ENCODE assay signal across 10 cellular contexts in the genomic region with DNA sequence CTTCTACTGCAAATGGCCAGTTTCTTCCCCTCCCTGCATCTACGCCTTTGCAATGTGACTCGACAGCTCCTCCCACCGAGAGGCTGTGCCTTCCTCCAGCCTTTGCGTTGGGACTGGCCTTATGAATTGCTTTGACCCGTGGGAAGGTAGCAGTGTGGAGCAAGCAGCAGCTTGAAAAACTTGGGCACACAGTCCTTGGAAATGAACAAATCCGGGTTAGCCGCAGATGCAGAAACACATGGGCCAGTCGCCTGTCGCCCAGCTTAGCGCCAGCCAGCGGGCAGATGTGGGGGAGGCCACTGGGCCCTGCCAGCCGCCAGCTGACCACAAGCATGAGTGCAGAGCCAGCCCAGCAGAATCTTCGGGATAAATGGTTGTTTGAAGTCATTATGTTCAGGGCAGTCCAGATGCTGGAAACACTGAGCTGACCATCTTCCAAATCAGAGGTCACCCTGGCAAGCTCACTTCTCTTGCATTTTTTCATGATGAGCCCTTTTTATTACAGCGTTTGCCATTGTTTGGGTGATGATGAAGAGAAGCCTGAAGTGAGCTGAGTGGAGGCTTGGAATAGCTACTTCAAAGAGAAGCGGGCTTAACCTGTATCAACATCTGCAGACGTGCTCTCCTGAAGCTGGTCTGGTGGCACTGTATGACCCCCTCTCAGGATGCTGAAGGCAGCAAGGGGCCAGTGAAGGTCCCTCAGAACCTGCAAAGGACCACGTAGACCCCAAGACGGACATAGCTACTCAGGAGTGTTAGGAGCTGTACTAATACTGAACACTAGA. TPM values are rescaled to one million over a fixed set of nuclear protein-coding genes. Genes with fewer than 3 reads are reported as not detected.
A peak's percentile ranks its signal among the peaks of the same experiment; 100 is the strongest.
DNase-seq lines count a peak whose midpoint lies in the region; ATAC-seq, FAIRE-seq and TF ChIP-seq lines count a peak whose summit lies in the region.
"Had no signal": no experiment of that assay in that cellular context is flagged by ENCODE, and none has a peak within 500 bp of the region (broad histone marks: within the 10 kb centered on the region; RNA-seq: fewer than 3 reads in every experiment).

No MANE protein-coding gene starts in this region.

- no peak for ATAC-seq in GM12878
- no peak for ATAC-seq in HG02870 (IDR thresholded peaks at IDR 0.05; ENCODE audit: unreplicated experiment)

- BruUV-seq in GM12878 (replicated peaks; lab: Mats Ljungman, UMichigan), result no TSS peak

- H3K4me1 Mint-ChIP-seq in T-helper 2 cell treated with Interferon-gamma antibody and Interleukin-4, amounts not matched to agents 5 μg/mL and 100 μg/mL, for 36 hours (ENCODE audit: low read depth), result no peaks in the 10 kb centered on the region

- H3K9ac ChIP-seq in GM12878 (ENCODE audit: control insufficient read depth, insufficient read depth, low read length) (no peak overlapping the region), subcutaneous abdominal adipose tissue (ENCODE audit: low read length in 5 of 5) (no peak overlapping the region)

- H3K4me2 ChIP-seq in GM12878 (ENCODE audit: control insufficient read depth, insufficient read depth), result no peak overlapping the region

- H3K9me3 ChIP-seq in GM12878 (replicated peaks; ENCODE audit: control insufficient read depth, insufficient read depth, low read length), result no peaks in the 10 kb centered on the region
- no peaks in the 10 kb centered on the region for H3K9me3 ChIP-seq in subcutaneous abdominal adipose tissue (ENCODE audit: control insufficient read depth in 5 of 5, low read length in 5 of 5)

- H3K4me3 ChIP-seq in H7 (ENCODE audit: insufficient read depth, low read depth, low read length) (no peak overlapping the region), GM12878 (no peak overlapping the region), subcutaneous abdominal adipose tissue (ENCODE audit: low read depth in 1 of 5, low read length in 5 of 5) (peak overlapping the region in 4 of 5 donors; percentile 4 to 41 (median 27))

- H3K36me3 Mint-ChIP-seq in T-helper 2 cell treated with Interferon-gamma antibody and Interleukin-4, amounts not matched to agents 5 μg/mL and 100 μg/mL, for 36 hours (ENCODE audit: low read depth), result peaks cover 28% of the 10 kb centered on the region

- POLR2A ChIA-PET in GM12878 (lab: Charles Lee), result interaction anchor here (0.6 to 2.6 kb wide), 5 partner anchors 7 to 326 kb away, joined by 3 to 10 read pairs (median 4); a partner anchor contains a TSS

- in situ Hi-C loops in GM12878 (cut with MboI), result loop anchor here (10.0 kb wide), 1 partner anchor 653 kb away; no protein-coding TSS in a partner anchor

- peak; percentile 23; the same call in 1 of the 2 replicates for TF ChIP-seq POLR2A in GM12878 (IDR thresholded peaks at IDR 0.05; ENCODE audit: low read depth, low read length)

- H3K27me3 ChIP-seq in H7 (ENCODE audit: control insufficient read depth, insufficient read depth, low read length) (no peaks in the 10 kb centered on the region), GM12878 (replicated peaks in 1 of 2; ENCODE audit: control insufficient read depth in 2 of 2, insufficient read depth in 2 of 2, low read length in 1 of 2) (no peaks in the 10 kb centered on the region), subcutaneous abdominal adipose tissue (ENCODE audit: control insufficient read depth in 5 of 5, insufficient read depth in 4 of 5, low read length in 5 of 5) (no peaks in the 10 kb centered on the region)

- DNase-seq in H7 (peak; percentile 70), GM12878 (ENCODE audit: low read depth, low spot score) (no peak), iPS-NIHi11 (ENCODE audit: low spot score) (peak; percentile 62), NCI-H2227 (lab: John Stamatoyannopoulos, UW; ENCODE audit: unreplicated experiment) (no peak), UCSD-AML1 (lab: John Stamatoyannopoulos, UW; ENCODE audit: unreplicated experiment) (no peak)
- DNase-seq in T-helper 2 cell treated with Interferon-gamma antibody and Interleukin-4, amounts not matched to agents 5 μg/mL and 100 μg/mL, for 36 hours (ENCODE audit: low spot score), result no peak
- DNase-seq: NCI-H1092 had no signal

- H2AFZ ChIP-seq in GM12878 (ENCODE audit: control insufficient read depth, low read depth, low read length), result no peak overlapping the region

- intact Hi-C loops in GM12878 (cut with micrococcal nuclease; ENCODE audit: unreplicated experiment), result no loop called here

- FAIRE-seq in GM12878 (lab: Jason Lieb, UNC), result no peak

- H3K4me1 ChIP-seq in GM12878 (ENCODE audit: control insufficient read depth, insufficient read depth, low read length), result peaks cover 28% of the 10 kb centered on the region
- peaks cover 7 to 29% (median 27%) of the 10 kb centered on the region in 5 donors for H3K4me1 ChIP-seq in subcutaneous abdominal adipose tissue (ENCODE audit: control insufficient read depth in 5 of 5, insufficient read depth in 5 of 5, low read length in 5 of 5)

- H3K79me2 ChIP-seq in GM12878 (ENCODE audit: control insufficient read depth, insufficient read depth, low read length), result no peaks in the 10 kb centered on the region

- H4K20me1 ChIP-seq in GM12878 (ENCODE audit: control insufficient read depth, insufficient read depth), result no peaks in the 10 kb centered on the region

- 89% methylated on average over 18 of the region's 18 CpGs for WGBS in GM12878 (ENCODE audit: insufficient coverage, insufficient replicate concordance, low lambda C conversion rate, missing lambda C conversion rate)

- TF ChIP-seq EP300 in GM12878 (IDR thresholded peaks at IDR 0.05; ENCODE audit: borderline replicate concordance in 1 of 2, control insufficient read depth in 1 of 2, low read depth in 2 of 2, low read length in 2 of 2), result no peak

- H3K4me3 Mint-ChIP-seq in T-helper 2 cell treated with Interferon-gamma antibody and Interleukin-4, amounts not matched to agents 5 μg/mL and 100 μg/mL, for 36 hours, result no peak overlapping the region
- H3K4me3 Mint-ChIP-seq: brain had no signal

- H3K36me3 ChIP-seq in H7 (replicated peaks; ENCODE audit: control insufficient read depth, insufficient read depth, low read length) (peaks cover 12% of the 10 kb centered on the region), GM12878 (ENCODE audit: control insufficient read depth in 2 of 2, insufficient read depth in 2 of 2, low read length in 1 of 2) (peaks cover 7 to 15% of the 10 kb centered on the region in 2 experiments), subcutaneous abdominal adipose tissue (ENCODE audit: control insufficient read depth in 5 of 5, insufficient read depth in 5 of 5, low read length in 5 of 5) (peaks cover 14 to 38% (median 32%) of the 10 kb centered on the region in 5 donors)

- H3K27ac ChIP-seq in GM12878 (ENCODE audit: control insufficient read depth, insufficient read depth) (no peak overlapping the region), subcutaneous abdominal adipose tissue (ENCODE audit: low read depth, low read length) (peak overlapping the region; percentile 20)

- TF ChIP-seq CTCF in GM12878 (IDR thresholded peaks at IDR 0.05 in 2 of 3, conservative IDR thresholded peaks at IDR 0.05 in 1 of 3; ENCODE audit: control insufficient read depth in 2 of 3, extremely low read depth in 1 of 3, insufficient read depth in 1 of 3, low read depth in 3 of 3, low read length in 3 of 3), result no peak

- no peak overlapping the region for H3K27ac Mint-ChIP-seq in T-helper 2 cell treated with Interferon-gamma antibody and Interleukin-4, amounts not matched to agents 5 μg/mL and 100 μg/mL, for 36 hours

- no peak for TF ChIP-seq RAD21 in GM12878 (IDR thresholded peaks at IDR 0.05; ENCODE audit: insufficient read depth, low read depth, low read length)

- H3K9me3 Mint-ChIP-seq in T-helper 2 cell treated with Interferon-gamma antibody and Interleukin-4, amounts not matched to agents 5 μg/mL and 100 μg/mL, for 36 hours, result no peaks in the 10 kb centered on the region
- H3K9me3 Mint-ChIP-seq: brain had no signal

- RAD21 ChIA-PET in GM12878 (lab: Charles Lee; ENCODE audit: unreplicated experiment), result interaction anchor here (0.9 to 2.0 kb wide), 3 partner anchors 9 to 181 kb away, joined by 3 to 7 read pairs (median 3); no protein-coding TSS in a partner anchor

- SMC1A ChIA-PET in GM12878 (lab: Charles Lee; ENCODE audit: uncharacterized antibody, unreplicated experiment), result interaction anchor here (1.3 to 3.2 kb wide), 3 partner anchors 9 to 22 kb away, joined by 4 to 14 read pairs (median 13); no protein-coding TSS in a partner anchor

- H3K27me3 Mint-ChIP-seq in T-helper 2 cell treated with Interferon-gamma antibody and Interleukin-4, amounts not matched to agents 5 μg/mL and 100 μg/mL, for 36 hours (ENCODE audit: low read depth), result no peaks in the 10 kb centered on the region

- CTCF ChIA-PET in GM12878 (lab: Yijun Ruan, JAX), result interaction anchor here (0.8 to 2.7 kb wide), 7 partner anchors 8 to 374 kb away, joined by 3 to 18 read pairs (median 5); a partner anchor contains a TSS

RNA-seq across cellular contexts. Expression of a gene that starts 9.8 kb away (rescaled TPM):
- total RNA-seq in H7 (2014; rRNA removed; shearing (Covaris generic)), result 52.2 and 55.5 TPM in 2 replicates
- total RNA-seq in GM12878 (2013; cell fraction: nucleolus; rRNA removed), result 50.5 and 66.2 TPM in 2 replicates
- total RNA-seq in GM12878 (2014; rRNA removed) (30.7 and 36.4 TPM in 2 replicates), GM12878 (2014; rRNA removed; fragmentation: Illumina TruSeq; extraction: Trizol) (35.7 and 37.8 TPM in 2 replicates), GM12878 (2021) (29.0 and 33.4 TPM in 2 replicates)
- polyA plus RNA-seq in GM12878 (2011; ENCODE audit: low read depth), result 37.2 TPM
- polyA plus RNA-seq in GM12878 (2011; rRNA removed) (62.9 and 73.8 TPM in 2 replicates), GM12878 (2014; fragmentation: Illumina TruSeq; extraction: Trizol) (34.9 and 35.8 TPM in 2 replicates), GM12878 (2014; fragmentation: Nextera tagmentation; extraction: Ambion mirVana) (10 to 100 TPM; 25.8 to 36.7 TPM), GM12878 (2014; rRNA removed) (39.4 and 48.7 TPM in 2 replicates), GM12878 (2016; fragmentation: Nextera tagmentation; extraction: Ambion mirVana) (10 to 100 TPM; 87.9 to 90.1 TPM)
- 43.7 and 45.0 TPM in 2 replicates for polyA plus RNA-seq in GM12878 (2011; cell fraction: cytosol; rRNA removed)
- 30.2 and 33.3 TPM in 2 replicates for polyA plus RNA-seq in GM12878 (2011; cell fraction: nucleus; rRNA removed)
- polyA plus RNA-seq in GM12878 (2012), result 42.4 and 44.3 TPM in 2 replicates
- 27.9 and 31.7 TPM in 2 replicates for polyA minus RNA-seq in GM12878 (2011; rRNA and poly(A)+ RNA removed)
- polyA minus RNA-seq in GM12878 (2011; cell fraction: cytosol; rRNA and poly(A)+ RNA removed), result 7.9 and 8.7 TPM in 2 replicates
- polyA minus RNA-seq in GM12878 (2011; cell fraction: nucleus; rRNA and poly(A)+ RNA removed), result 25.0 and 38.4 TPM in 2 replicates

RNA-seq across cellular contexts. Expression of a gene that starts 15.7 kb away (rescaled TPM):
- 45.8 and 64.9 TPM in 2 replicates for total RNA-seq in H7 (2014; rRNA removed; shearing (Covaris generic))
- 82.5 and 96.0 TPM in 2 replicates for total RNA-seq in GM12878 (2013; cell fraction: nucleolus; rRNA removed)
- total RNA-seq in GM12878 (2014; rRNA removed) (9.8 and 11.1 TPM in 2 replicates), GM12878 (2014; rRNA removed; fragmentation: Illumina TruSeq; extraction: Trizol) (14.2 and 14.7 TPM in 2 replicates), GM12878 (2021) (17.5 and 17.8 TPM in 2 replicates)
- 7.5 TPM for polyA plus RNA-seq in GM12878 (2011; ENCODE audit: low read depth)
- polyA plus RNA-seq in GM12878 (2011; rRNA removed) (31.2 and 41.1 TPM in 2 replicates), GM12878 (2014; fragmentation: Illumina TruSeq; extraction: Trizol) (16.1 and 18.9 TPM in 2 replicates), GM12878 (2014; fragmentation: Nextera tagmentation; extraction: Ambion mirVana) (10 to 100 TPM in 1 of 2 experiments, 1 to 10 TPM in 1; 5.1 to 10.0 TPM), GM12878 (2014; rRNA removed) (10.8 and 11.0 TPM in 2 replicates), GM12878 (2016; fragmentation: Nextera tagmentation; extraction: Ambion mirVana) (1 to 10 TPM; 1.4 to 1.8 TPM)
- 17.9 and 23.9 TPM in 2 replicates for polyA plus RNA-seq in GM12878 (2011; cell fraction: cytosol; rRNA removed)
- 19.2 and 19.8 TPM in 2 replicates for polyA plus RNA-seq in GM12878 (2011; cell fraction: nucleus; rRNA removed)
- polyA plus RNA-seq in GM12878 (2012), result 7.4 and 12.5 TPM in 2 replicates
- polyA minus RNA-seq in GM12878 (2011; rRNA and poly(A)+ RNA removed), result 36.3 and 39.7 TPM in 2 replicates
- 14.3 and 16.0 TPM in 2 replicates for polyA minus RNA-seq in GM12878 (2011; cell fraction: cytosol; rRNA and poly(A)+ RNA removed)
- 13.2 and 20.8 TPM in 2 replicates for polyA minus RNA-seq in GM12878 (2011; cell fraction: nucleus; rRNA and poly(A)+ RNA removed)

RNA-seq across cellular contexts. Expression of a gene that starts 27.5 kb away (rescaled TPM):
- 32.3 and 35.5 TPM in 2 replicates for total RNA-seq in H7 (2014; rRNA removed; shearing (Covaris generic))
- 112 TPM in 2 replicates for total RNA-seq in GM12878 (2013; cell fraction: nucleolus; rRNA removed)
- 88.4 and 95.1 TPM in 2 replicates for total RNA-seq in GM12878 (2014; rRNA removed)
- 54.3 and 59.9 TPM in 2 replicates for total RNA-seq in GM12878 (2014; rRNA removed; fragmentation: Illumina TruSeq; extraction: Trizol)
- 117 and 126 TPM in 2 replicates for total RNA-seq in GM12878 (2021)
- 149 TPM for polyA plus RNA-seq in GM12878 (2011; ENCODE audit: low read depth)
- polyA plus RNA-seq in GM12878 (2011; rRNA removed), result 267 and 344 TPM in 2 replicates
- 146 and 176 TPM in 2 replicates for polyA plus RNA-seq in GM12878 (2011; cell fraction: cytosol; rRNA removed)
- 172 and 183 TPM in 2 replicates for polyA plus RNA-seq in GM12878 (2011; cell fraction: nucleus; rRNA removed)
- 111 and 176 TPM in 2 replicates for polyA plus RNA-seq in GM12878 (2012)
- 138 and 154 TPM in 2 replicates for polyA plus RNA-seq in GM12878 (2014; fragmentation: Illumina TruSeq; extraction: Trizol)
- polyA plus RNA-seq in GM12878 (2014; fragmentation: Nextera tagmentation; extraction: Ambion mirVana), result 100 to 1,000 TPM; 174 to 238 TPM
- 123 and 149 TPM in 2 replicates for polyA plus RNA-seq in GM12878 (2014; rRNA removed)
- 100 to 1,000 TPM; 240 to 258 TPM for polyA plus RNA-seq in GM12878 (2016; fragmentation: Nextera tagmentation; extraction: Ambion mirVana)
- 55.1 and 81.8 TPM in 2 replicates for polyA minus RNA-seq in GM12878 (2011; rRNA and poly(A)+ RNA removed)
- 42.9 and 46.5 TPM in 2 replicates for polyA minus RNA-seq in GM12878 (2011; cell fraction: cytosol; rRNA and poly(A)+ RNA removed)
- 27.8 and 38.6 TPM in 2 replicates for polyA minus RNA-seq in GM12878 (2011; cell fraction: nucleus; rRNA and poly(A)+ RNA removed)

Comparison
In these comparisons a context has a peak if more than half of its experiments do, and no peak if none do; other contexts are left out.
1. DNase-seq: peak in H7 (single experiment) and iPS-NIHi11 (single experiment); none in GM12878 (single experiment), NCI-H2227 (single experiment), UCSD-AML1 (single experiment) and T-helper 2 cell treated with Interferon-gamma antibody and Interleukin-4, amounts not matched to agents 5 μg/mL and 100 μg/mL, for 36 hours (single experiment).
2. H3K4me3 ChIP-seq: peak in subcutaneous abdominal adipose tissue (4 of 5); none in H7 (single experiment) and GM12878 (single experiment).